In the genomic region with DNA sequence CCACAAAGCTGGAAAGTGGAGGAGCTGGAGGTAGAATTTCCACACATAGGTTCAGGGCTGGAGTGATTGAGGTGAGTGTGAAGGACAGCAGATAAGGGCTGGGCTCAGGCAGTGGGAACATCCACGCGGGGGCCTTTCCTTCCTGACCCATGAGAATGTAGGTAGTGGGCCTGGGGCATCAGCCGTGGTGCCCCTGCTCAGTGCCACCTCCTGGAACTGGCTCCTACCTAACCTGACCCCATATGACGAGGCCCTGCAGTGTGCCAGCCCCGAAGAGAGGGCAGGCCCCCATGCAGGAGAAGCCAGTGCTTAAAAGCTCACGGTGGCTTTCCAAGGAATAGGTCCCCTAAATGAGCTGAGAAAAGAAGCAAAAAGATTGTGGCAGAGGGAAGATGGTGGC, we compare ENCODE assay signal across 15 cellular contexts.
DNase-seq lines count a peak whose midpoint lies in the region; ATAC-seq and TF ChIP-seq lines count a peak whose summit lies in the region.
"Had no signal": no experiment of that assay in that cellular context is flagged by ENCODE, and none has a peak within 500 bp of the region (broad histone marks: within the 10 kb centered on the region; RNA-seq: fewer than 3 reads in every experiment).

No MANE protein-coding gene starts in this region.

- H3K9me3 ChIP-seq in endodermal cell (ENCODE audit: control insufficient read depth, low read length), result no peaks in the 10 kb centered on the region
- no peaks in the 10 kb centered on the region for H3K9me3 ChIP-seq in left lung
- H3K9me3 ChIP-seq: A549, BE2C had no signal

- H3K9me3 Mint-ChIP-seq in central memory CD8-positive, alpha-beta T cell, result no peaks in the 10 kb centered on the region
- H3K9me3 Mint-ChIP-seq in endodermal cell, result no peaks in the 10 kb centered on the region
- H3K9me3 Mint-ChIP-seq: GM23338 had no signal

- H3K36me3 ChIP-seq in endodermal cell (ENCODE audit: control insufficient read depth, insufficient read depth, low read length) (no peaks in the 10 kb centered on the region), left lung (no peaks in the 10 kb centered on the region)
- H3K36me3 ChIP-seq: BE2C had no signal

- ATAC-seq in central memory CD8-positive, alpha-beta T cell (replicated peaks; ENCODE audit: extremely low read depth, poor library complexity, severe bottlenecking), result no peak
- no peak for ATAC-seq in HG03139 (IDR thresholded peaks at IDR 0.05; ENCODE audit: unreplicated experiment)
- ATAC-seq in left lung, result no peak
- ATAC-seq: A549, GM12878, GM23338 had no signal

- H3K4me1 ChIP-seq in endodermal cell (ENCODE audit: control insufficient read depth, insufficient read depth, low read length) (peaks cover 6% of the 10 kb centered on the region), left lung (no peaks in the 10 kb centered on the region)
- H3K4me1 ChIP-seq: A549, BE2C had no signal

- DNase-seq in central memory CD8-positive, alpha-beta T cell (ENCODE audit: low spot score in 2 of 2), result no peak
- peak; percentile 32 for DNase-seq in endodermal cell
- DNase-seq in mesenteric fat pad (ENCODE audit: low spot score), result peak; percentile 74
- DNase-seq in stimulated activated CD8-positive, alpha-beta memory T cell treated with anti-CD3 and anti-CD28 coated beads, Interleukin-4, amount 100 ng/mL, for 48 hours, result peak; percentile 3
- DNase-seq in left lung, result no peak
- DNase-seq in central memory CD4-positive, alpha-beta T cell, result no peak
- DNase-seq: BE2C; CD4-positive, alpha-beta memory T cell; DMS79; H7 had no signal

- H3K36me3 Mint-ChIP-seq in central memory CD8-positive, alpha-beta T cell (ENCODE audit: insufficient read depth), result no peaks in the 10 kb centered on the region
- no peaks in the 10 kb centered on the region for H3K36me3 Mint-ChIP-seq in endodermal cell (ENCODE audit: low read depth)
- H3K36me3 Mint-ChIP-seq: CD4-positive, alpha-beta memory T cell had no signal

- H3K9ac ChIP-seq in endodermal cell (ENCODE audit: extremely low read depth, low read length, poor library complexity, severe bottlenecking), result no peak overlapping the region

- intact Hi-C loops in left lung (cut with DNase I), result no loop called here

- peak overlapping the region; percentile 65 for H3K27ac Mint-ChIP-seq in central memory CD8-positive, alpha-beta T cell (ENCODE audit: low read depth)
- no peak overlapping the region for H3K27ac Mint-ChIP-seq in endodermal cell
- H3K27ac Mint-ChIP-seq: CD4-positive, alpha-beta memory T cell; GM23338 had no signal

- no peak overlapping the region for H3K27ac ChIP-seq in endodermal cell (ENCODE audit: low read depth, low read length)
- no peak overlapping the region for H3K27ac ChIP-seq in left lung
- H3K27ac ChIP-seq: A549, C4-2B had no signal

- H3K4me1 Mint-ChIP-seq in central memory CD8-positive, alpha-beta T cell, result no peaks in the 10 kb centered on the region
- H3K4me1 Mint-ChIP-seq in endodermal cell, result peaks cover 6% of the 10 kb centered on the region
- H3K4me1 Mint-ChIP-seq: CD4-positive, alpha-beta memory T cell; GM23338 had no signal

- TF ChIP-seq CTCF in endodermal cell (conservative IDR thresholded peaks at IDR 0.05) (no peak), left lung (IDR thresholded peaks at IDR 0.05) (no peak)

- H3K27me3 Mint-ChIP-seq in central memory CD8-positive, alpha-beta T cell, result peaks cover 21% of the 10 kb centered on the region
- H3K27me3 Mint-ChIP-seq in endodermal cell (ENCODE audit: insufficient read depth), result no peaks in the 10 kb centered on the region

- H3K4me3 ChIP-seq in endodermal cell (ENCODE audit: low read length), result no peak overlapping the region
- H3K4me3 ChIP-seq in left lung, result no peak overlapping the region
- H3K4me3 ChIP-seq: A549, GM12878, GM23338 had no signal

- H3K4me3 Mint-ChIP-seq in central memory CD8-positive, alpha-beta T cell, result no peak overlapping the region
- H3K4me3 Mint-ChIP-seq in endodermal cell, result no peak overlapping the region
- H3K4me3 Mint-ChIP-seq: CD4-positive, alpha-beta memory T cell; GM23338 had no signal

- H3K27me3 ChIP-seq in endodermal cell (ENCODE audit: control insufficient read depth, insufficient read depth, low read length, poor library complexity, severe bottlenecking) (no peaks in the 10 kb centered on the region), left lung (no peaks in the 10 kb centered on the region)
- H3K27me3 ChIP-seq: BE2C had no signal

- 97 to 100% methylated on average over 2 to 6 of the region's 6 CpGs for WGBS in endodermal cell (ENCODE audit: insufficient coverage in 1 of 2, insufficient read length in 1 of 2), 2 experiments

Comparison
In these comparisons a context has a peak if more than half of its experiments do, and no peak if none do; other contexts are left out.
1. DNase-seq: peak in endodermal cell (single experiment), mesenteric fat pad (single experiment) and stimulated activated CD8-positive, alpha-beta memory T cell treated with anti-CD3 and anti-CD28 coated beads, Interleukin-4, amount 100 ng/mL, for 48 hours (single experiment); none in central memory CD8-positive, alpha-beta T cell (0 of 2), left lung (0 of 2) and central memory CD4-positive, alpha-beta T cell (single experiment).